ENCODE assay signal across 20 cellular contexts in genomic region chr7:31785081-31785480, GRCh38.
"Had no signal": no experiment of that assay in that cellular context is flagged by ENCODE, and none has a peak within 500 bp of the region (broad histone marks: within the 10 kb centered on the region; RNA-seq: fewer than 3 reads in every experiment).

No MANE protein-coding gene starts in this region.

- H3K36me3 ChIP-seq: cardiac muscle cell, esophagus muscularis mucosa, suprapubic skin had no signal

- H3K9me3 ChIP-seq: esophagus muscularis mucosa, suprapubic skin had no signal

- FAIRE-seq: TTC549 had no signal

- ATAC-seq: activated CD8-positive, alpha-beta T cell treated with anti-CD3 and anti-CD28 coated beads for 36 hours; activated T-cell treated with anti-CD3 and anti-CD28 coated beads, Interleukin-2, amount 50 U/mL, for 4 hours; naive thymus-derived CD8-positive, alpha-beta T cell had no signal

- H3K4me3 ChIP-seq: cardiac muscle cell, coronary artery, esophagus muscularis mucosa, skin epidermis, suprapubic skin had no signal

- H3K4me1 ChIP-seq: suprapubic skin had no signal

- H3K27ac ChIP-seq: cardiac muscle cell, esophagus muscularis mucosa, skin epidermis, suprapubic skin had no signal

- DNase-seq: activated B cell treated with CpG ODN at 0.5 μM for 24 hours; activated CD4-positive, alpha-beta T cell treated with anti-CD3 and anti-CD28 coated beads for 48 hours; activated CD8-positive, alpha-beta T cell treated with anti-CD3 and anti-CD28 coated beads for 36 hours; activated effector memory CD4-positive, alpha-beta T cell treated with Interleukin-2 at 50 U/mL for 16 hours; activated naive CD4-positive, alpha-beta T cell treated with anti-CD3 and anti-CD28 coated beads, Interleukin-2, amount 50 U/mL, for 16 hours; activated T-cell treated with anti-CD3 and anti-CD28 coated beads, Interleukin-2, amount 50 U/mL, for 4 hours; effector CD4-positive, alpha-beta T cell; hippocampal formation; mesenchymal stem cell; naive thymus-derived CD8-positive, alpha-beta T cell; retina; stimulated activated CD4-positive, alpha-beta T cell treated with anti-CD3 and anti-CD28 coated beads, Interleukin-15, amount 100 ng/mL, for 24 hours; stimulated activated CD4-positive, alpha-beta T cell treated with anti-CD3 and anti-CD28 coated beads, Interleukin-4, amount 100 ng/mL, for 1 hour; stimulated activated naive CD4-positive, alpha-beta T cell had no signal
